ENCODE assay signal across 9 cellular contexts in the genomic region with DNA sequence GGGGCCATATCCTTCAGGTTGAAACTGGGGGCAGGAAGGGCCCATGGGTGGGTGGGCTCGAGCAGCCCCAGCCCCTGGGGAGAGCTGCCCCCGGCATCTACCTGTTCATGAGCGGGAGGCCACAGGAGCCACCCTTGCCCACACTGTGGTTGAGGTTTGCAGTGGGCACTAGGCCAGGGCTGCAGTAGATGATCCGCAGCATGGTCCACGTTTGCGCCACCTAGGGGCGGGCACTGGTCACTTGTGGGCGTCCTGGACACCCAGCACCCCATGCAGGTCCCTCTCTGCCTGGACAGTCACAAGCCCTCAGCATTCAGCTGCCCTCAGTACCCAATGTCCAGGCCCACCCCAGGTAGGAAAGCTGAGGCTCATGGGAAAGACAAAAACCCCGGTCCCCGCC. TPM values are rescaled to one million over a fixed set of nuclear protein-coding genes. Genes with fewer than 3 reads are reported as not detected.
DNase-seq lines count a peak whose midpoint lies in the region; ATAC-seq and TF ChIP-seq lines count a peak whose summit lies in the region.
"Had no signal": no experiment of that assay in that cellular context is flagged by ENCODE, and none has a peak within 500 bp of the region (broad histone marks: within the 10 kb centered on the region; RNA-seq: fewer than 3 reads in every experiment).

No MANE protein-coding gene starts in this region.

- no peak overlapping the region for H2AFZ ChIP-seq in neural progenitor cell (replicated peaks)

- no peaks in the 10 kb centered on the region for H3K9me3 ChIP-seq in neural progenitor cell (ENCODE audit: low read depth)

- H3K4me2 ChIP-seq in neural progenitor cell: no peak overlapping the region

- peaks cover 14% of the 10 kb centered on the region for H3K4me1 ChIP-seq in neural progenitor cell

- peaks cover 45% of the 10 kb centered on the region for H3F3A ChIP-seq in neural progenitor cell (ENCODE audit: low read depth)

- TF ChIP-seq CTCF in LNCaP clone FGC (IDR thresholded peaks at IDR 0.05; ENCODE audit: control insufficient read depth, extremely low read depth, insufficient read depth) (peak; percentile 84), astrocyte of the spinal cord (IDR thresholded peaks at IDR 0.05; ENCODE audit: low read depth, low read length) (peak; percentile 57), neural progenitor cell (IDR thresholded peaks at IDR 0.05) (peak; percentile 59)

- peaks cover 3% of the 10 kb centered on the region for H3K36me3 Mint-ChIP-seq in neural progenitor cell

- in situ Hi-C loops in astrocyte of the spinal cord (cut with HindIII; ENCODE audit: low sequenced_read_pairs): no loop called here

- H3K4me1 Mint-ChIP-seq in neural progenitor cell: peaks cover 34% of the 10 kb centered on the region

- ATAC-seq in HG02885 (IDR thresholded peaks at IDR 0.05; ENCODE audit: poor library complexity, unreplicated experiment) (no peak), GM21528 (IDR thresholded peaks at IDR 0.05; ENCODE audit: low FRiP score, unreplicated experiment) (no peak)

- H3K27me3 ChIP-seq in neural progenitor cell: peaks cover 6% of the 10 kb centered on the region

- H3K27ac ChIP-seq in neural progenitor cell: no peak overlapping the region
- H3K27ac ChIP-seq: SK-N-MC had no signal

- H3K79me2 ChIP-seq in neural progenitor cell (ENCODE audit: low read depth): peaks cover 40% of the 10 kb centered on the region

- no peaks in the 10 kb centered on the region for H3K9me3 Mint-ChIP-seq in neural progenitor cell

- peaks cover 13% of the 10 kb centered on the region for H3K27me3 Mint-ChIP-seq in neural progenitor cell (ENCODE audit: insufficient read depth, low read depth)

- H3K36me3 ChIP-seq in neural progenitor cell: peaks cover 2% of the 10 kb centered on the region

- no peak overlapping the region for H3K27ac Mint-ChIP-seq in neural progenitor cell

- DNase-seq in DMS 273 (lab: John Stamatoyannopoulos, UW; ENCODE audit: unreplicated experiment) (peak; percentile 59), DMS 273 treated with DMSO at 0.1 percent for 48 hours (lab: John Stamatoyannopoulos, UW) (no peak), LNCaP clone FGC (ENCODE audit: low read depth) (no peak), astrocyte of the spinal cord (ENCODE audit: low read depth, low spot score) (peak; percentile 36), neural progenitor cell (ENCODE audit: low spot score) (peak; percentile 65), activated gamma-delta T cell treated with Interleukin-2 at 50 U/mL for 16 hours (no peak)

- H4K20me1 ChIP-seq in neural progenitor cell (ENCODE audit: low read depth): peaks cover 28% of the 10 kb centered on the region

- H3K9ac ChIP-seq in neural progenitor cell: no peak overlapping the region

- peak overlapping the region; percentile 76 for H3K4me3 Mint-ChIP-seq in neural progenitor cell

- no peak overlapping the region for H3K4me3 ChIP-seq in LNCaP clone FGC (ENCODE audit: low read depth, low read length)
- H3K4me3 ChIP-seq in astrocyte of the spinal cord (ENCODE audit: low read depth, low read length): no peak overlapping the region
- no peak overlapping the region for H3K4me3 ChIP-seq in neural progenitor cell
- H3K4me3 ChIP-seq: SK-N-MC had no signal

RNA-seq across cellular contexts. Expression of a gene that starts 1.8 kb away (rescaled TPM):
- total RNA-seq in neural progenitor cell (ENCODE audit: low replicate concordance): 32.1 and 54.8 TPM in 2 replicates

RNA-seq across cellular contexts. Expression of a gene that starts 4.2 kb away (rescaled TPM):
- total RNA-seq in neural progenitor cell (ENCODE audit: low replicate concordance): 3.5 and 12.5 TPM in 2 replicates

RNA-seq across cellular contexts. Expression of a gene that starts 5.8 kb away (rescaled TPM):
- 27.0 and 79.5 TPM in 2 replicates for total RNA-seq in neural progenitor cell (ENCODE audit: low replicate concordance)

RNA-seq across cellular contexts. Expression of a gene that starts 10.5 kb away (rescaled TPM):
- 0.28 and 5.3 TPM in 2 replicates for total RNA-seq in neural progenitor cell (ENCODE audit: low replicate concordance)

RNA-seq across cellular contexts. Expression of a gene that starts 18.0 kb away (rescaled TPM):
- 34.0 and 138 TPM in 2 replicates for total RNA-seq in neural progenitor cell (ENCODE audit: low replicate concordance)

Comparison
In these comparisons a context has a peak if more than half of its experiments do, and no peak if none do; other contexts are left out.
1. DNase-seq: peak in DMS 273 (single experiment), astrocyte of the spinal cord (single experiment) and neural progenitor cell (single experiment); none in DMS 273 treated with DMSO at 0.1 percent for 48 hours (single experiment), LNCaP clone FGC (single experiment) and activated gamma-delta T cell treated with Interleukin-2 at 50 U/mL for 16 hours (single experiment).
2. Peak in every context shown above with its lines, with median percentiles within 50 percentile points of each other: CTCF ChIP-seq.